ENCODE assay signal across 1 cellular context in genomic region chr14:92610849-92611271, GRCh38.
TF ChIP-seq lines count a peak whose summit lies in the region.

No MANE protein-coding gene starts in this region.

TF ChIP-seq in endothelial cell of umbilical vein, 7 proteins besides CTCF, POLR2A, EP300 and RAD21 (continued from another document):
- TF ChIP-seq MAX (IDR thresholded peaks at IDR 0.05; ENCODE audit: insufficient read depth, insufficient read length) (no peak), GATA2 (IDR thresholded peaks at IDR 0.05; ENCODE audit: insufficient read depth, insufficient read length, low read depth, low read length) (peak; percentile 40), POLR2AphosphoS5 (IDR thresholded peaks at IDR 0.05; ENCODE audit: insufficient read depth, low read depth, low read length) (no peak), EZH2 (IDR thresholded peaks at IDR 0.05; ENCODE audit: borderline replicate concordance, low read depth, low read length, severe bottlenecking) (no peak)
